Comparison of ENCODE assay signal across 25 cellular contexts in the genomic region with DNA sequence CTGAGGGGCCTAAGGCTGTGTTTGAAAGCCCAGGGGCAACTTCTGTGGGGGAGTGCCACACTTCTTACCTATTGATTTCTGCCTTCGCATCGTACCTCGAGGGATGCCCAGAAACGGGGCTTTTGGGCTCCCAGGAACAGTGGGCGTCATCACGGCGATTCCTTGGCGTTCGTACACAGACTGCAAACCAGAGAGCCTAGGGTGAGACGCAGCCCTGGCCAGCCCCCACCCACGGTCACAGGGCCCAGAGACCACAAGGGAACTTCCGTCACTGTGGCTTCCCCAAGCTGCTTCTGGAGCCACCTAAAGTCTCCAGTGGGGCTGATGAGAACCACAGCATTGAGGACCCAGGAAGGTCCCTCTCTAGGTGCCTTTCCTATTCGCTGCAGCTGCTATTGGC.
DNase-seq lines count a peak whose midpoint lies in the region; FAIRE-seq and TF ChIP-seq lines count a peak whose summit lies in the region.
"Had no signal": no experiment of that assay in that cellular context is flagged by ENCODE, and none has a peak within 500 bp of the region (broad histone marks: within the 10 kb centered on the region; RNA-seq: fewer than 3 reads in every experiment).

No MANE protein-coding gene starts in this region.

- no peaks in the 10 kb centered on the region for H3K36me3 ChIP-seq in bronchial epithelial cell (ENCODE audit: control insufficient read depth, insufficient read depth, low read length)

- H3K4me3 ChIP-seq in GM12865 (ENCODE audit: low read depth, low read length) (no peak overlapping the region), bronchial epithelial cell (ENCODE audit: low read depth, low read length) (no peak overlapping the region)
- H3K4me3 ChIP-seq: mucosa of descending colon, pancreas, stomach, tibial artery had no signal

- no peak for TF ChIP-seq POLR2A in H54 (IDR thresholded peaks at IDR 0.05; ENCODE audit: low read depth, low read length)

- DNase-seq in activated CD4-positive, alpha-beta T cell treated with anti-CD3 and anti-CD28 coated beads for 48 hours, result peak; percentile 17
- DNase-seq in activated CD4-positive, alpha-beta T cell treated with anti-CD3 and anti-CD28 coated beads, Interleukin-2, amount 50 U/mL, for 1 hour, result no peak
- DNase-seq in GM12865 (ENCODE audit: low read depth) (peak; percentile 46), bronchial epithelial cell (ENCODE audit: low read depth) (no peak), epidermal melanocyte (ENCODE audit: insufficient read length, low spot score) (no peak), H54 (ENCODE audit: insufficient read length, low spot score) (no peak), DMS53 treated with DMSO at 0.1 percent for 48 hours (lab: John Stamatoyannopoulos, UW; ENCODE audit: unreplicated experiment) (no peak)
- peak; percentile 29 for DNase-seq in stimulated activated CD8-positive, alpha-beta memory T cell treated with anti-CD3 and anti-CD28 coated beads, Interleukin-4, amount 100 ng/mL, for 48 hours
- DNase-seq: activated CD4-positive, alpha-beta T cell treated with anti-CD3 and anti-CD28 coated beads for 4 hours; activated naive CD4-positive, alpha-beta T cell treated with Interleukin-2 at 50 U/mL for 16 hours; amygdala; CD4-positive, alpha-beta T cell; cortex of kidney; effector memory CD8-positive, alpha-beta T cell; NCI-H1092 treated with DMSO at 0.1 percent for 48 hours; NCI-H187; NCI-H2171 treated with DMSO at 0.1 percent for 48 hours; NCI-H510A treated with DMSO at 0.1 percent for 48 hours; SIG-M5; stimulated activated CD4-positive, alpha-beta T cell treated with anti-CD3 and anti-CD28 coated beads, Interleukin-4, amount 100 ng/mL, for 4 hours; stomach had no signal

- H3K27me3 ChIP-seq in bronchial epithelial cell (ENCODE audit: control insufficient read depth, insufficient read depth, low read length), result no peaks in the 10 kb centered on the region
- H3K27me3 ChIP-seq: pancreas, stomach had no signal

- FAIRE-seq in bronchial epithelial cell (lab: Jason Lieb, UNC), result peak; percentile 81
- FAIRE-seq in H54 (lab: Jason Lieb, UNC), result no peak
- FAIRE-seq: D721Med, pancreas had no signal

- TF ChIP-seq CTCF in GM12865 (IDR thresholded peaks at IDR 0.05; ENCODE audit: insufficient read depth, low read depth, low read length, missing control alignments) (no peak), bronchial epithelial cell (IDR thresholded peaks at IDR 0.05; ENCODE audit: insufficient read depth, low read length, severe bottlenecking) (no peak)

Comparison
In these comparisons a context has a peak if more than half of its experiments do, and no peak if none do; other contexts are left out.
1. DNase-seq: peak in activated CD4-positive, alpha-beta T cell treated with anti-CD3 and anti-CD28 coated beads for 48 hours (single experiment), GM12865 (single experiment) and stimulated activated CD8-positive, alpha-beta memory T cell treated with anti-CD3 and anti-CD28 coated beads, Interleukin-4, amount 100 ng/mL, for 48 hours (single experiment); none in activated CD4-positive, alpha-beta T cell treated with anti-CD3 and anti-CD28 coated beads, Interleukin-2, amount 50 U/mL, for 1 hour (single experiment), bronchial epithelial cell (single experiment), epidermal melanocyte (single experiment), H54 (single experiment) and DMS53 treated with DMSO at 0.1 percent for 48 hours (single experiment).